ENCODE assay signal across 20 cellular contexts in the genomic region with DNA sequence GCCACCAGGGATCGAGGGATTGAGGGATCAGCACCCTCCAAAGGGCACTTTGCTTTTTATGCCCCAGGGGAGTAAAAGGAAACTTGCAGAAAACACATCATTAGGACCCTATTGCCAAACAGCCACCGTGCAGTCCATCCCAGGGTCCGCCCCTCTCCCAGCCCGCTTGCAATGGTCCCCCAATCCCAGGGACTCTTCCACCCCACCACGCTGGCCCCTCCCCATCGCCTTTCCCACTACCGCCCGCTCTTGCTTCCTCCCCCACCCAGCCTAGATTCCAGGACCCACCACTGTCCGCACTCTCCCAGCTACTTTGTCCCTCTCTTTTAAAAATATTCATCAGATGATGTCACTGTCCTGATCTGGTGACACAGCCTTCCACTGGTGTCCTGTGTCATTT.
DNase-seq lines count a peak whose midpoint lies in the region; TF ChIP-seq lines count a peak whose summit lies in the region.
"Had no signal": no experiment of that assay in that cellular context is flagged by ENCODE, and none has a peak within 500 bp of the region (broad histone marks: within the 10 kb centered on the region; RNA-seq: fewer than 3 reads in every experiment).

No MANE protein-coding gene starts in this region.

- H3K9ac ChIP-seq in BLaER1 treated with 17β-estradiol and CSF1 and Interleukin-3, amounts not matched to agents 10 nM and 100 nM = no peak overlapping the region
- no peak overlapping the region for H3K9ac ChIP-seq in HUES64 (ENCODE audit: low read depth, low read length)

- H3K9me3 Mint-ChIP-seq in nephron progenitor cell = no peaks in the 10 kb centered on the region

- no peak overlapping the region for H3K4me3 Mint-ChIP-seq in nephron progenitor cell

- WGBS in HUES64 = 20% methylated on average over 9 of the region's 9 CpGs

- H3K36me3 Mint-ChIP-seq in nephron progenitor cell (ENCODE audit: low read depth) = no peaks in the 10 kb centered on the region

- H3K4me3 ChIP-seq in BLaER1 treated with 17β-estradiol and CSF1 and Interleukin-3, amounts not matched to agents 10 nM and 100 nM = no peak overlapping the region
- H3K4me3 ChIP-seq in HUES64 (ENCODE audit: low read length) = peak overlapping the region; percentile 35
- H3K4me3 ChIP-seq: SJCRH30 had no signal

- H3K4me2 ChIP-seq in BLaER1 treated with 17β-estradiol and CSF1 and Interleukin-3, amounts not matched to agents 10 nM and 100 nM = peak overlapping the region in 8 of 11 experiments; percentile 14 to 85 (median 57); a peak in 14 of 22 replicates

- DNase-seq in iPS DF 19.7 (ENCODE audit: low read depth, low spot score) = peak; percentile 15
- peak; percentile 67 for DNase-seq in nephron progenitor cell
- DNase-seq in epidermal melanocyte (ENCODE audit: insufficient read length, low spot score) = no peak
- no peak for DNase-seq in cortex of kidney (lab: John Stamatoyannopoulos, UW)
- no peak for DNase-seq in mesenteric fat pad (ENCODE audit: low spot score)
- DNase-seq in activated CD4-positive, CD25-positive, alpha-beta regulatory T cell treated with anti-CD3 and anti-CD28 coated beads, Interleukin-2, amount 50 U/mL, for 72 hours = no peak
- DNase-seq: DMS 273 treated with DMSO at 0.1 percent for 48 hours, IMR-90, Kasumi-1, MM.1S, NCI-H1105, NCI-H187, NCI-H226, NCI-H526, OCI-M1, SJCRH30 had no signal

- H3K27me3 ChIP-seq in BLaER1 treated with 17β-estradiol and CSF1 and Interleukin-3, amounts not matched to agents 10 nM and 100 nM = peaks cover 38 to 77% (median 50%) of the 10 kb centered on the region in 11 experiments
- H3K27me3 ChIP-seq in HUES64 (ENCODE audit: insufficient read depth, low read length) = no peaks in the 10 kb centered on the region; the same call in 1 of the 2 replicates

- H3K27me3 Mint-ChIP-seq in nephron progenitor cell (ENCODE audit: low read depth, poor library complexity) = peaks cover 38% of the 10 kb centered on the region

- no peaks in the 10 kb centered on the region for H3K36me3 ChIP-seq in BLaER1 treated with 17β-estradiol and CSF1 and Interleukin-3, amounts not matched to agents 10 nM and 100 nM
- H3K36me3 ChIP-seq in HUES64 (ENCODE audit: insufficient read depth, low read length) = no peaks in the 10 kb centered on the region
- H3K36me3 ChIP-seq: SJCRH30 had no signal

- H3K4me1 ChIP-seq in BLaER1 treated with 17β-estradiol and CSF1 and Interleukin-3, amounts not matched to agents 10 nM and 100 nM = peaks cover 14 to 88% (median 80%) of the 10 kb centered on the region in 10 experiments
- H3K4me1 ChIP-seq in HUES64 (ENCODE audit: insufficient read depth, low read length) = peaks cover 19% of the 10 kb centered on the region
- H3K4me1 ChIP-seq: SJCRH30 had no signal

- no peak for TF ChIP-seq CTCF in nephron progenitor cell (IDR thresholded peaks at IDR 0.05)

- no peak overlapping the region for H3K27ac Mint-ChIP-seq in nephron progenitor cell

- H3K27ac ChIP-seq in BLaER1 treated with 17β-estradiol and CSF1 and Interleukin-3, amounts not matched to agents 10 nM and 100 nM = no peak overlapping the region
- no peak overlapping the region for H3K27ac ChIP-seq in HUES64 (ENCODE audit: low read depth, low read length)
- H3K27ac ChIP-seq: C4-2B, RWPE1, SJCRH30 had no signal

- H3K4me1 Mint-ChIP-seq in nephron progenitor cell = peaks cover 70% of the 10 kb centered on the region

- H3K9me3 ChIP-seq in BLaER1 treated with 17β-estradiol and CSF1 and Interleukin-3, amounts not matched to agents 10 nM and 100 nM (replicated peaks in 1 of 11) = no peaks in the 10 kb centered on the region
- H3K9me3 ChIP-seq in HUES64 (ENCODE audit: insufficient read depth, low read depth, low read length) = no peaks in the 10 kb centered on the region
- H3K9me3 ChIP-seq: SJCRH30 had no signal

- H4K20me1 ChIP-seq in BLaER1 treated with 17β-estradiol and CSF1 and Interleukin-3, amounts not matched to agents 10 nM and 100 nM = peaks cover 0 to 19% (median 0%) of the 10 kb centered on the region in 11 experiments; a peak in 4 of 22 replicates

Comparison
In these comparisons a context has a peak if more than half of its experiments do, and no peak if none do; other contexts are left out.
1. DNase-seq: peak in iPS DF 19.7 (single experiment) and nephron progenitor cell (single experiment); none in epidermal melanocyte (single experiment), cortex of kidney (single experiment), mesenteric fat pad (single experiment) and activated CD4-positive, CD25-positive, alpha-beta regulatory T cell treated with anti-CD3 and anti-CD28 coated beads, Interleukin-2, amount 50 U/mL, for 72 hours (single experiment).